20 cellular contexts compared by ENCODE assay signal in genomic region chr4:169645627-169646026, GRCh38. TPM values are rescaled to one million over a fixed set of nuclear protein-coding genes. Genes with fewer than 3 reads are reported as not detected.
A peak's percentile ranks its signal among the peaks of the same experiment; 100 is the strongest.
DNase-seq lines count a peak whose midpoint lies in the region; ATAC-seq, FAIRE-seq and TF ChIP-seq lines count a peak whose summit lies in the region.
"Had no signal": no experiment of that assay in that cellular context is flagged by ENCODE, and none has a peak within 500 bp of the region (broad histone marks: within the 10 kb centered on the region; RNA-seq: fewer than 3 reads in every experiment).

No MANE protein-coding gene starts in this region.

- H3K9me3 ChIP-seq in left ventricle myocardium inferior (replicated peaks) (no peaks in the 10 kb centered on the region), colonic mucosa (no peaks in the 10 kb centered on the region), mucosa of descending colon (no peaks in the 10 kb centered on the region)
- H3K9me3 ChIP-seq: Caco-2 had no signal

- H3K4me1 ChIP-seq in left ventricle myocardium inferior: peaks cover 39% of the 10 kb centered on the region
- no peaks in the 10 kb centered on the region for H3K4me1 ChIP-seq in colonic mucosa
- peaks cover 23% of the 10 kb centered on the region for H3K4me1 ChIP-seq in mucosa of descending colon (ENCODE audit: low read depth)

- H3K9ac ChIP-seq in colonic mucosa (ENCODE audit: low read depth in 2 of 2, low read length in 2 of 2): no peak overlapping the region

- no peak for FAIRE-seq in HTR-8/SVneo (lab: Jason Lieb, UNC)
- FAIRE-seq: A204.1, D721Med, GM18507, H54, HepG2 had no signal

- ATAC-seq in Right ventricle myocardium superior (ENCODE audit: poor library complexity) (no peak), mucosa of descending colon (peak; percentile 77)
- ATAC-seq: GM23338, HepG2 had no signal

- DNase-seq in left ventricle myocardium inferior: no peak
- no peak for DNase-seq in Right ventricle myocardium superior
- DNase-seq in colonic mucosa: no peak
- no peak for DNase-seq in mucosa of descending colon
- no peak for DNase-seq in HTR-8/SVneo (ENCODE audit: insufficient read length, low spot score)
- DNase-seq in DMS153 treated with DMSO at 0.1 percent for 48 hours (lab: John Stamatoyannopoulos, UW; ENCODE audit: unreplicated experiment): no peak
- DNase-seq in NCI-H2107 (lab: John Stamatoyannopoulos, UW): no peak
- DNase-seq: ACHN; Caco-2; CD4-positive, alpha-beta T cell; DMS79; GDM1; HCEC 1CT had no signal

- TF ChIP-seq CTCF in left ventricle myocardium inferior (IDR thresholded peaks at IDR 0.05; ENCODE audit: borderline replicate concordance) (no peak), colonic mucosa (IDR thresholded peaks at IDR 0.05) (no peak), mucosa of descending colon (IDR thresholded peaks at IDR 0.05) (no peak)

- H3K27ac ChIP-seq in left ventricle myocardium inferior (replicated peaks): peak overlapping the region; percentile 64
- H3K27ac ChIP-seq in colonic mucosa: peak overlapping the region; percentile 27
- H3K27ac ChIP-seq: C4-2B had no signal

- intact Hi-C loops in left ventricle myocardium inferior (cut with micrococcal nuclease) (no loop called here), Right ventricle myocardium superior (cut with DNase I) (no loop called here), colonic mucosa (cut with DNase I) (no loop called here), mucosa of descending colon (cut with DNase I, micrococcal nuclease) (no loop called here)

- H3K36me3 ChIP-seq in left ventricle myocardium inferior (peaks cover 34% of the 10 kb centered on the region), colonic mucosa (no peaks in the 10 kb centered on the region), mucosa of descending colon (ENCODE audit: low read depth) (no peaks in the 10 kb centered on the region)

- H3K27me3 ChIP-seq in left ventricle myocardium inferior (ENCODE audit: low read depth) (no peaks in the 10 kb centered on the region), colonic mucosa (no peaks in the 10 kb centered on the region)

- H3K4me3 ChIP-seq in left ventricle myocardium inferior (no peak overlapping the region), colonic mucosa (no peak overlapping the region), mucosa of descending colon (no peak overlapping the region)
- H3K4me3 ChIP-seq: GM23338 had no signal

RNA-seq across cellular contexts. Expression of gene CLCN3, which starts 25.2 kb away (rescaled TPM):
- total RNA-seq in left ventricle myocardium inferior (54.1 TPM), Right ventricle myocardium superior (62.0 TPM), colonic mucosa (100 to 1,000 TPM; 137 to 148 TPM), mucosa of descending colon (100 to 1,000 TPM in 2 of 3 donors, 10 to 100 TPM in 1; 68.2 to 127 (median 125) TPM)

RNA-seq across cellular contexts. Expression of gene NEK1, which starts 33.2 kb away (rescaled TPM):
- total RNA-seq in left ventricle myocardium inferior: 15.5 TPM
- total RNA-seq in Right ventricle myocardium superior: 13.5 TPM
- 1 to 10 TPM; 6.9 to 7.4 TPM for total RNA-seq in colonic mucosa
- 10 to 100 TPM in 2 of 3 donors, 1 to 10 TPM in 1; 8.2 to 16.6 (median 10.8) TPM for total RNA-seq in mucosa of descending colon
